8 cellular contexts compared by ENCODE assay signal in genomic region chrX:20265221-20265725, GRCh38. TPM values are rescaled to one million over a fixed set of nuclear protein-coding genes. Genes with fewer than 3 reads are reported as not detected.
A peak's percentile ranks its signal among the peaks of the same experiment; 100 is the strongest.
DNase-seq lines count a peak whose midpoint lies in the region; ATAC-seq, FAIRE-seq and TF ChIP-seq lines count a peak whose summit lies in the region.

No MANE protein-coding gene starts in this region.

- H2AFZ ChIP-seq in astrocyte (ENCODE audit: low read depth, low read length), result no peak overlapping the region

- no peaks in the 10 kb centered on the region for H3K9me3 Mint-ChIP-seq in astrocyte (ENCODE audit: unreplicated experiment)

- H3K4me3 ChIP-seq in HUES64 (ENCODE audit: low read length) (peak overlapping the region; percentile 81), astrocyte (ENCODE audit: insufficient read depth, low read depth, low read length) (peak overlapping the region; percentile 81), iPS-11a (ENCODE audit: low read depth, low read length) (peak overlapping the region; percentile 58), skeletal muscle cell (ENCODE audit: low read depth, low read length) (peak overlapping the region; percentile 68)

- FAIRE-seq in astrocyte (lab: Jason Lieb, UNC), result peak; percentile 95
- FAIRE-seq in H54 (lab: Jason Lieb, UNC), result no peak

- DNase-seq in COLO668 (lab: John Stamatoyannopoulos, UW; ENCODE audit: unreplicated experiment) (peak; percentile 49), T-helper 2 cell (peak in 4 of 5 experiments; percentile 44 to 80 (median 56)), astrocyte (ENCODE audit: low read depth) (peak; percentile 87), skeletal muscle cell (ENCODE audit: low read depth) (peak; percentile 69), H54 (ENCODE audit: insufficient read length, low spot score) (no peak)

- peaks cover 55% of the 10 kb centered on the region for H3K79me2 ChIP-seq in astrocyte (ENCODE audit: insufficient read depth, low read length)

- H3K36me3 ChIP-seq in HUES64 (ENCODE audit: insufficient read depth, low read length), result no peaks in the 10 kb centered on the region
- H3K36me3 ChIP-seq in astrocyte (ENCODE audit: insufficient read depth, low read length), result no peaks in the 10 kb centered on the region

- WGBS in HUES64, result under 1% methylated on average over 26 of the region's 26 CpGs

- H3K27me3 ChIP-seq in HUES64 (ENCODE audit: insufficient read depth, low read length) (peaks cover 27% of the 10 kb centered on the region), astrocyte (ENCODE audit: insufficient read depth, low read length) (no peaks in the 10 kb centered on the region)

- H3K27ac Mint-ChIP-seq in astrocyte (ENCODE audit: unreplicated experiment), result peak overlapping the region; percentile 95

- H3K4me1 ChIP-seq in HUES64 (ENCODE audit: insufficient read depth, low read length), result 0 out of 2 replicates have a peak, but pooled peaks cover 6% of the 10 kb centered on the region
- peaks cover 15% of the 10 kb centered on the region for H3K4me1 ChIP-seq in astrocyte (ENCODE audit: insufficient read depth, low read length)

- peak; percentile 46 for ATAC-seq in GM21360 (IDR thresholded peaks at IDR 0.05; ENCODE audit: unreplicated experiment)

- H4K20me1 ChIP-seq in astrocyte (ENCODE audit: insufficient read depth, low read length), result peaks cover 11% of the 10 kb centered on the region

- TF ChIP-seq CTCF in astrocyte (IDR thresholded peaks at IDR 0.05; ENCODE audit: insufficient read depth, low read depth, low read length), result no peak

- H3K27me3 Mint-ChIP-seq in astrocyte (ENCODE audit: low read depth, unreplicated experiment), result no peaks in the 10 kb centered on the region

- H3K4me2 ChIP-seq in astrocyte (ENCODE audit: low read length), result peak overlapping the region; percentile 93

- H3K9me3 ChIP-seq in HUES64 (ENCODE audit: insufficient read depth, low read depth, low read length) (no peaks in the 10 kb centered on the region), astrocyte (ENCODE audit: insufficient read depth, low read depth, low read length) (no peaks in the 10 kb centered on the region)

- no peak for TF ChIP-seq POLR2A in H54 (IDR thresholded peaks at IDR 0.05; ENCODE audit: low read depth, low read length)

- no peaks in the 10 kb centered on the region for H3K36me3 Mint-ChIP-seq in astrocyte (ENCODE audit: low read depth, unreplicated experiment)

- peaks cover 5% of the 10 kb centered on the region for H3K4me1 Mint-ChIP-seq in astrocyte (ENCODE audit: low read depth, unreplicated experiment)

- H3K27ac ChIP-seq in HUES64 (ENCODE audit: low read depth, low read length) (no peak overlapping the region), astrocyte (ENCODE audit: low read depth, low read length) (peak overlapping the region; percentile 94)

- H3K4me3 Mint-ChIP-seq in astrocyte (ENCODE audit: unreplicated experiment), result peak overlapping the region; percentile 99

- H3K9ac ChIP-seq in HUES64 (ENCODE audit: low read depth, low read length) (peak overlapping the region; percentile 61), astrocyte (ENCODE audit: low read length) (peak overlapping the region; percentile 96)

RNA-seq across cellular contexts. Expression of gene RPS6KA3, which starts 1.4 kb away (rescaled TPM):
- polyA plus RNA-seq in HUES64 (2013, experiment 1 of 2), result 9.6 TPM
- 12.0 TPM for polyA plus RNA-seq in HUES64 (2013, experiment 2 of 2)
- 34.3 and 42.9 TPM in 2 replicates for total RNA-seq in astrocyte
